Comparison of ENCODE assay signal across 8 cellular contexts in genomic region chr1:44730741-44731512, GRCh38. TPM values are rescaled to one million over a fixed set of nuclear protein-coding genes. Genes with fewer than 3 reads are reported as not detected.
DNase-seq lines count a peak whose midpoint lies in the region; ATAC-seq and TF ChIP-seq lines count a peak whose summit lies in the region.

TSS of gene RNU5D-1 (minus strand) at chr1:44731170.

- peak; percentile 98 for DNase-seq in DMS53 (lab: John Stamatoyannopoulos, UW)
- peak; percentile 98 for DNase-seq in OCI-M1 (lab: John Stamatoyannopoulos, UW)
- DNase-seq in activated T-cell treated with anti-CD3 and anti-CD28 coated beads for 48 hours (ENCODE audit: low read depth), result peak; percentile 90
- DNase-seq in stimulated activated CD8-positive, alpha-beta memory T cell treated with anti-CD3 and anti-CD28 coated beads, Interleukin-7, amount 100 ng/mL, for 24 hours (ENCODE audit: low read depth), result peak; percentile 96

- H3K27me3 ChIP-seq in muscle layer of duodenum (ENCODE audit: low read depth, low read length), result no peaks in the 10 kb centered on the region

- H3K9me3 ChIP-seq in muscle layer of duodenum (ENCODE audit: control insufficient read depth in 1 of 2, low read length in 2 of 2), result no peaks in the 10 kb centered on the region

- no peaks in the 10 kb centered on the region for H3K4me1 ChIP-seq in muscle layer of duodenum (ENCODE audit: control insufficient read depth in 1 of 2, insufficient read depth in 2 of 2, low read length in 2 of 2)

- H3K27ac ChIP-seq in muscle layer of duodenum (ENCODE audit: low read length), result peak within 1 kb of the TSS; percentile 99

- no peaks in the 10 kb centered on the region for H3K36me3 ChIP-seq in muscle layer of duodenum (ENCODE audit: control insufficient read depth in 1 of 2, insufficient read depth in 2 of 2, low read length in 2 of 2)

- no peak; the same call in 1 of the 2 replicates for TF ChIP-seq EP300 in Ishikawa (IDR thresholded peaks at IDR 0.05; ENCODE audit: borderline replicate concordance)

- peak; percentile 27; the same call in 1 of the 2 replicates for TF ChIP-seq RAD21 in Ishikawa (IDR thresholded peaks at IDR 0.05; ENCODE audit: low read depth)

- peak within 1 kb of the TSS; percentile 47 for H3K4me3 ChIP-seq in muscle layer of duodenum (ENCODE audit: low read depth in 1 of 2, low read length in 2 of 2)

- ATAC-seq in GM21619 (IDR thresholded peaks at IDR 0.05; ENCODE audit: unreplicated experiment) (peak; percentile 52), esophagus mucosa (peak; percentile 91)

TF ChIP-seq in Ishikawa, 13 proteins besides CTCF, POLR2A, EP300 and RAD21:
- TF ChIP-seq YY1 (IDR thresholded peaks at IDR 0.05; ENCODE audit: low read depth), result peak; percentile 3; the same call in 1 of the 2 replicates
- no peak for TF ChIP-seq FOXM1 (IDR thresholded peaks at IDR 0.05; ENCODE audit: borderline replicate concordance, low read depth)
- peak; percentile 86 for TF ChIP-seq TEAD4 (IDR thresholded peaks at IDR 0.05)
- TF ChIP-seq MAX (IDR thresholded peaks at IDR 0.05), result peak; percentile 83
- no peak; the same call in 1 of the 2 replicates for TF ChIP-seq NFIC (IDR thresholded peaks at IDR 0.05)
- no peak for TF ChIP-seq REST (IDR thresholded peaks at IDR 0.05; ENCODE audit: low read depth)
- TF ChIP-seq ZBTB7A (IDR thresholded peaks at IDR 0.05; ENCODE audit: low read depth), result no peak
- no peak for TF ChIP-seq CREB1 (IDR thresholded peaks at IDR 0.05; ENCODE audit: low read depth)
- TF ChIP-seq TCF12 (IDR thresholded peaks at IDR 0.05; ENCODE audit: low read depth), result peak; percentile 87
- 0 out of 2 replicates have a peak, but pooled peaks have one; percentile 24 for TF ChIP-seq CEBPB (IDR thresholded peaks at IDR 0.05)
- TF ChIP-seq EGR1 (IDR thresholded peaks at IDR 0.05), result no peak
- peak; percentile 22; the same call in 1 of the 2 replicates for TF ChIP-seq USF1 (IDR thresholded peaks at IDR 0.05)
- TF ChIP-seq TAF1 (IDR thresholded peaks at IDR 0.05; ENCODE audit: low read depth), result peak; percentile 30; the same call in 1 of the 2 replicates

RNA-seq across cellular contexts. Expression of gene RNU5D-1, which starts in this region (rescaled TPM):
- total RNA-seq in esophagus mucosa, result not detected

Comparison
In these comparisons a context has a peak if more than half of its experiments do, and no peak if none do; other contexts are left out.
1. Peak in every context shown above with its lines: DNase-seq, ATAC-seq, H3K4me3 ChIP-seq and H3K27ac ChIP-seq.
2. Peak in ATAC-seq in esophagus mucosa; RNA of the gene not detected or under 1 TPM.